In the genomic region with DNA sequence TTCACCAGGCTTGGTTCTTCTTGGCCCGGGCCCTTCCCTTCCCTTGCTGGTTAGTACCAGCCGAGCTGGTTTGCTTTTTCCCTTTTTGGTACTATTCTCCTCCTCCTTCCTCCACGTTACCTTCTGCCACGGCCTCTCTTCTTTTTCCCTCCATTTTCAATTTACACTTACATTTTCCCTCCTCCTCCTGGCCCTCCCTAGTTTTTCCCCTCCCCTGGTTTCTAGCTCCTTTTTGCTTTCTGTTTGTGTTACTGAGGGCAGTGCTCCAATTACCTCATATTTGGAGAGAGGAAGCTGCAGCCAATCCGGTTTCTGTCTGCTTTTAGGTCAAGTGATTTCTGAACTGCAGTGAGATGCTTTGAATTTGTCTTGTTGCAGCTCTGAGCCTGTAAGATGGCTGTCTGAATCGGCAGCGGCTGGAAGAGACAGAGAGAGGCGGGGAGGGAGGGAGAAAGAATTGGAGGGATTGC, we compare ENCODE assay signal across 9 cellular contexts.
DNase-seq lines count a peak whose midpoint lies in the region; ATAC-seq and TF ChIP-seq lines count a peak whose summit lies in the region.
"Had no signal": no experiment of that assay in that cellular context is flagged by ENCODE, and none has a peak within 500 bp of the region (broad histone marks: within the 10 kb centered on the region; RNA-seq: fewer than 3 reads in every experiment).

No MANE protein-coding gene starts in this region.

- H3K27ac ChIP-seq in adrenal gland (peak overlapping the region; percentile 14 to 86 (median 82)), ovary (peak overlapping the region; percentile 26 to 79)

- intact Hi-C loops in adrenal gland (cut with DNase I), result no loop called here
- intact Hi-C loops in Right ventricle myocardium superior (cut with DNase I), result no loop called here
- intact Hi-C loops in ovary (cut with DNase I), result loop anchor here in 1 of 4 donors (5.0 kb wide), 1 partner anchor 269 kb away; no protein-coding TSS in a partner anchor

- no peak for TF ChIP-seq EP300 in ovary (IDR thresholded peaks at IDR 0.05)

- TF ChIP-seq POLR2A in adrenal gland (IDR thresholded peaks at IDR 0.05) (peak in 1 of 2 donors; percentile 81), ovary (IDR thresholded peaks at IDR 0.05) (no peak)

- H3K4me1 ChIP-seq in adrenal gland (replicated peaks in 1 of 2), result peaks cover 16 to 59% of the 10 kb centered on the region in 2 donors
- H3K4me1 ChIP-seq in ovary (ENCODE audit: insufficient read depth), result peaks cover 19% of the 10 kb centered on the region

- H3K9me3 ChIP-seq in adrenal gland (replicated peaks in 1 of 3) (no peaks in the 10 kb centered on the region), ovary (no peaks in the 10 kb centered on the region)

- ATAC-seq in Right ventricle myocardium superior (ENCODE audit: poor library complexity) (peak; percentile 71), HG03039 (IDR thresholded peaks at IDR 0.05; ENCODE audit: unreplicated experiment) (no peak), GM18511 (IDR thresholded peaks at IDR 0.05; ENCODE audit: unreplicated experiment) (no peak)

- 6 to 21% (median 9%) methylated on average over 8 of the region's 8 CpGs for WGBS in adrenal gland, 4 donors
- 3 to 5% (median 4%) methylated on average over 8 of the region's 8 CpGs for WGBS in ovary, 3 donors

- H3K4me3 ChIP-seq in adrenal gland (peak overlapping the region in 2 of 4 donors; percentile 41 to 49), ovary (peak overlapping the region; percentile 19)

- H3K27me3 ChIP-seq in adrenal gland (no peaks in the 10 kb centered on the region), ovary (no peaks in the 10 kb centered on the region)

- TF ChIP-seq CTCF in adrenal gland (IDR thresholded peaks at IDR 0.05) (no peak), ovary (IDR thresholded peaks at IDR 0.05) (no peak)

- DNase-seq in activated CD4-positive, alpha-beta T cell treated with anti-CD3 and anti-CD28 coated beads for 48 hours, result peak; percentile 13
- no peak for DNase-seq in activated CD4-positive, alpha-beta T cell treated with anti-CD3 and anti-CD28 coated beads for 1 hour
- DNase-seq in NCI-H1694 treated with DMSO at 0.1 percent for 48 hours (lab: John Stamatoyannopoulos, UW) (peak; percentile 44), adrenal gland (peak; percentile 49 to 84 (median 71)), Right ventricle myocardium superior (no peak), ovary (peak in 4 of 5 donors; percentile 40 to 67 (median 45))
- DNase-seq: DND-41 had no signal

- H3K36me3 ChIP-seq in adrenal gland (replicated peaks in 1 of 2) (peaks cover 0 to 4% of the 10 kb centered on the region in 2 donors), ovary (no peaks in the 10 kb centered on the region)

Comparison
In these comparisons a context has a peak if more than half of its experiments do, and no peak if none do; other contexts are left out.
1. DNase-seq: peak in activated CD4-positive, alpha-beta T cell treated with anti-CD3 and anti-CD28 coated beads for 48 hours (single experiment), NCI-H1694 treated with DMSO at 0.1 percent for 48 hours (single experiment), adrenal gland (7 of 7) and ovary (4 of 5); none in activated CD4-positive, alpha-beta T cell treated with anti-CD3 and anti-CD28 coated beads for 1 hour (single experiment) and Right ventricle myocardium superior (single experiment).